In genomic region chr1:9842781-9843575, GRCh38 we compare ENCODE assay signal across 10 cellular contexts. TPM values are rescaled to one million over a fixed set of nuclear protein-coding genes. Genes with fewer than 3 reads are reported as not detected.
DNase-seq lines count a peak whose midpoint lies in the region; ATAC-seq and TF ChIP-seq lines count a peak whose summit lies in the region.
"Had no signal": no experiment of that assay in that cellular context is flagged by ENCODE, and none has a peak within 500 bp of the region (broad histone marks: within the 10 kb centered on the region; RNA-seq: fewer than 3 reads in every experiment).

No MANE protein-coding gene starts in this region.

- intact Hi-C loops in breast epithelium (cut with DNase I; ENCODE audit: low total_unique reads) (no loop called here), left colon (cut with DNase I, micrococcal nuclease) (no loop called here), esophagus muscularis mucosa (cut with DNase I) (no loop called here)

- ATAC-seq in left colon (peak; percentile 76), GM21515 (IDR thresholded peaks at IDR 0.05; ENCODE audit: unreplicated experiment) (no peak)
- ATAC-seq: CD8-positive, alpha-beta T cell had no signal

- H3K4me1 ChIP-seq in breast epithelium = peaks cover 10 to 20% of the 10 kb centered on the region in 2 donors
- H3K4me1 ChIP-seq in esophagus muscularis mucosa = peaks cover 20 to 31% (median 26%) of the 10 kb centered on the region in 4 donors

- peak; percentile 95 for DNase-seq in DMS 273 (lab: John Stamatoyannopoulos, UW; ENCODE audit: unreplicated experiment)
- peak; percentile 63 for DNase-seq in NCI-H2081 treated with DMSO at 0.1 percent for 48 hours (lab: John Stamatoyannopoulos, UW)
- DNase-seq in breast epithelium (ENCODE audit: low spot score in 2 of 2) = no peak
- DNase-seq in left colon = peak; percentile 70 to 77
- no peak for DNase-seq in GOT3 (lab: John Stamatoyannopoulos, UW)
- DNase-seq in HuH-7.5 (ENCODE audit: low spot score) = no peak
- DNase-seq in esophagus muscularis mucosa (ENCODE audit: extremely low spot score) = no peak
- DNase-seq: CD8-positive, alpha-beta T cell; effector CD4-positive, alpha-beta T cell had no signal

- no peak for TF ChIP-seq EP300 in esophagus muscularis mucosa (IDR thresholded peaks at IDR 0.05)

- H3K9me3 ChIP-seq in breast epithelium (no peaks in the 10 kb centered on the region), esophagus muscularis mucosa (no peaks in the 10 kb centered on the region)

- 81% methylated on average over 10 of the region's 20 CpGs for WGBS in esophagus muscularis mucosa

- H3K27ac ChIP-seq in breast epithelium (peak overlapping the region; percentile 90 to 94), esophagus muscularis mucosa (replicated peaks in 1 of 4) (peak overlapping the region in 1 of 4 donors; percentile 30)

- H3K27me3 ChIP-seq in breast epithelium = no peaks in the 10 kb centered on the region
- H3K27me3 ChIP-seq in esophagus muscularis mucosa = no peaks in the 10 kb centered on the region

- no peak overlapping the region for H3K4me3 ChIP-seq in breast epithelium
- H3K4me3 ChIP-seq in esophagus muscularis mucosa = no peak overlapping the region

- no peaks in the 10 kb centered on the region for H3K36me3 ChIP-seq in breast epithelium
- H3K36me3 ChIP-seq in esophagus muscularis mucosa = peaks cover 0 to 3% (median 0%) of the 10 kb centered on the region in 4 donors

- TF ChIP-seq POLR2A in breast epithelium (IDR thresholded peaks at IDR 0.05) (no peak), esophagus muscularis mucosa (IDR thresholded peaks at IDR 0.05; ENCODE audit: low read depth) (no peak)

- TF ChIP-seq CTCF in breast epithelium (IDR thresholded peaks at IDR 0.05) (no peak), esophagus muscularis mucosa (IDR thresholded peaks at IDR 0.05) (no peak)

RNA-seq across cellular contexts. Expression of gene CLSTN1, which starts 19.2 kb away (rescaled TPM):
- total RNA-seq in breast epithelium (10 to 100 TPM; 25.4 to 47.5 (median 42.3) TPM), left colon (100 to 1,000 TPM; 235 to 251 TPM), esophagus muscularis mucosa (100 to 1,000 TPM in 1 of 4 donors, 10 to 100 TPM in 3; 47.1 to 109 (median 72.3) TPM)

Comparison
In these comparisons a context has a peak if more than half of its experiments do, and no peak if none do; other contexts are left out.
1. DNase-seq: peak in DMS 273 (single experiment), NCI-H2081 treated with DMSO at 0.1 percent for 48 hours (single experiment) and left colon (2 of 2); none in breast epithelium (0 of 2), GOT3 (single experiment), HuH-7.5 (single experiment) and esophagus muscularis mucosa (single experiment).